ENCODE assay signal across 1 cellular context in the genomic region with DNA sequence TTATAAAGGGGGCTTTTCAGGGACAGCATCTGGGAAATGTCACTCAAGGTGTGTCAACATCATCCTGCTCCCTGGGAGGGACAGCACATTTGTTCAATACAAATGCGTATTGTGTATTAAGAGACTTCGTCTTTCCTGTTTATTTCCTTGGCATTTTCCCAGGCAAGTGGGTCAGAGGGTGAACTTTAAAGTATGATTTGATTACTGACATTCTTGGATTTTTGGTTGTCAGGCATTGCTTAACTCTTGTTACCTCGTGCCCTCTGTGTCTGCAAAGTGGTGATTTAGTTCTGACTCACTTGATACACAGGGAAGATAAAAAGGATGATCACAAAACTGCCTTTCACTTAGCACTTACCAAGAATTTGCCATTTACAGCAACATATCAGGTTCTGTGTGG.
A peak's percentile ranks its signal among the peaks of the same experiment; 100 is the strongest.
TF ChIP-seq lines count a peak whose summit lies in the region.

No MANE protein-coding gene starts in this region.

TF ChIP-seq in SK-N-SH treated with all-trans-retinoic acid at 6 μM for 48 hours, 23 proteins besides CTCF, POLR2A, EP300 and RAD21 (continued from another document):
- TF ChIP-seq, protein P1, sequence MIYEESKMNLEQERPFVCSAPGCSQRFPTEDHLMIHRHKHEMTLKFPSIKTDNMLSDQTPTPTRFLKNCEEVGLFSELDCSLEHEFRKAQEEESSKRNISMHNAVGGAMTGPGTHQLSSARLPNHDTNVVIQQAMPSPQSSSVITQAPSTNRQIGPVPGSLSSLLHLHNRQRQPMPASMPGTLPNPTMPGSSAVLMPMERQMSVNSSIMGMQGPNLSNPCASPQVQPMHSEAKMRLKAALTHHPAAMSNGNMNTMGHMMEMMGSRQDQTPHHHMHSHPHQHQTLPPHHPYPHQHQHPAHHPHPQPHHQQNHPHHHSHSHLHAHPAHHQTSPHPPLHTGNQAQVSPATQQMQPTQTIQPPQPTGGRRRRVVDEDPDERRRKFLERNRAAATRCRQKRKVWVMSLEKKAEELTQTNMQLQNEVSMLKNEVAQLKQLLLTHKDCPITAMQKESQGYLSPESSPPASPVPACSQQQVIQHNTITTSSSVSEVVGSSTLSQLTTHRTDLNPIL (CRISPR knock-in tag; IDR thresholded peaks at IDR 0.05; ENCODE audit: low read depth): no peak
- TF ChIP-seq ARNTL (CRISPR knock-in tag; IDR thresholded peaks at IDR 0.05; ENCODE audit: borderline replicate concordance, low read depth) (no peak), ZFP3 (CRISPR knock-in tag; IDR thresholded peaks at IDR 0.05) (no peak), TOX (CRISPR knock-in tag; IDR thresholded peaks at IDR 0.05; ENCODE audit: borderline replicate concordance) (peak; percentile 75; the same call in 1 of the 2 replicates), BACH2 (CRISPR knock-in tag; IDR thresholded peaks at IDR 0.05; ENCODE audit: borderline replicate concordance) (no peak), PPARA (CRISPR knock-in tag; IDR thresholded peaks at IDR 0.05; ENCODE audit: borderline replicate concordance) (no peak), ZC3H10 (CRISPR knock-in tag; IDR thresholded peaks at IDR 0.05) (peak; percentile 60), OSR1 (CRISPR knock-in tag; IDR thresholded peaks at IDR 0.05) (no peak), CSDC2 (CRISPR knock-in tag; IDR thresholded peaks at IDR 0.05) (no peak), RARB (CRISPR knock-in tag; IDR thresholded peaks at IDR 0.05) (peak; percentile 74), ZFP30 (CRISPR knock-in tag; IDR thresholded peaks at IDR 0.05) (no peak), ZNF8 (CRISPR knock-in tag; IDR thresholded peaks at IDR 0.05) (no peak), ZNF565 (CRISPR knock-in tag; conservative IDR thresholded peaks at IDR 0.05; ENCODE audit: low read depth) (no peak)
- TF ChIP-seq, protein P2, sequence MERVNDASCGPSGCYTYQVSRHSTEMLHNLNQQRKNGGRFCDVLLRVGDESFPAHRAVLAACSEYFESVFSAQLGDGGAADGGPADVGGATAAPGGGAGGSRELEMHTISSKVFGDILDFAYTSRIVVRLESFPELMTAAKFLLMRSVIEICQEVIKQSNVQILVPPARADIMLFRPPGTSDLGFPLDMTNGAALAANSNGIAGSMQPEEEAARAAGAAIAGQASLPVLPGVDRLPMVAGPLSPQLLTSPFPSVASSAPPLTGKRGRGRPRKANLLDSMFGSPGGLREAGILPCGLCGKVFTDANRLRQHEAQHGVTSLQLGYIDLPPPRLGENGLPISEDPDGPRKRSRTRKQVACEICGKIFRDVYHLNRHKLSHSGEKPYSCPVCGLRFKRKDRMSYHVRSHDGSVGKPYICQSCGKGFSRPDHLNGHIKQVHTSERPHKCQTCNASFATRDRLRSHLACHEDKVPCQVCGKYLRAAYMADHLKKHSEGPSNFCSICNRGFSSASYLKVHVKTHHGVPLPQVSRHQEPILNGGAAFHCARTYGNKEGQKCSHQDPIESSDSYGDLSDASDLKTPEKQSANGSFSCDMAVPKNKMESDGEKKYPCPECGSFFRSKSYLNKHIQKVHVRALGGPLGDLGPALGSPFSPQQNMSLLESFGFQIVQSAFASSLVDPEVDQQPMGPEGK (CRISPR knock-in tag; IDR thresholded peaks at IDR 0.05; ENCODE audit: borderline replicate concordance): peak; percentile 92; the same call in 1 of the 2 replicates
